In the genomic region with DNA sequence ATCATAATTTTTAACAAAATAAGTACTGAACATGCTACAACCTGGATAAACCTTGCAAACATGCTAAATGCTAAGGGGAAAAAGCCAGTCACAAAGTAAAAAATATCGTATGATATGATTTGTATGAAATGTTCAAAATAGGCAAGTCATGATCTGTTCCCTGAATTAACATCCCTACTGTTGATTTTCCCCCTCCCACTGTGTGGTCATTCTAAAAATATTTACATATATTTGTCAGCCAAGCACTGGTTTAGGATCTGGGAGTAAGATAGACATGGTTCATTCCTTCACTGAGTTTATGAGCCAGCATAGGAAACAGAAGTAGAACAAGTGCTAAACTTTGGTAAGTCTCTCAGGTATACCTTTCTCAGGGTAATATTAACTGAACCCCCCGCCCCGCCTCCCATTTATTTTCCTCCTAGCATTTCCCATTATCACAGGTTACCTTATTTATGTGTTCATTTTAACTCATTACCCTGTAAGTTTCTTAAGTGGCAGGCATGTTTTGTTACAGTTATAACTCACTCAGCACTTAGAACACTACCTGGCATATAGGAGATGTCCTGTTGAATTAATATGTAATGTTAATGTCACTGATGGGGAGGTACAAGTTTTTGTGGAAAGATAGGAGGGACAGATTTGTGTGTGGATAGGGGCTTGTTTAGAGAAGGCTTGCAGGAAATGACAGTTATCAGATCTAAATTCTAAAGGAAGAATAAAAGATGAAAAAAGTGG, we compare ENCODE assay signal across 15 cellular contexts. TPM values are rescaled to one million over a fixed set of nuclear protein-coding genes. Genes with fewer than 3 reads are reported as not detected.
A peak's percentile ranks its signal among the peaks of the same experiment; 100 is the strongest.
DNase-seq lines count a peak whose midpoint lies in the region; ATAC-seq and TF ChIP-seq lines count a peak whose summit lies in the region.
"Had no signal": no experiment of that assay in that cellular context is flagged by ENCODE, and none has a peak within 500 bp of the region (broad histone marks: within the 10 kb centered on the region; RNA-seq: fewer than 3 reads in every experiment).

No MANE protein-coding gene starts in this region.

- peaks cover 36% of the 10 kb centered on the region for H3K36me3 Mint-ChIP-seq in activated CD8-positive, alpha-beta T cell treated with anti-CD3 and anti-CD28 coated beads, Interleukin-2, amount 10 ng/mL, durations not matched to agents 7 days and 5 days (ENCODE audit: low read depth)
- peaks cover 26% of the 10 kb centered on the region for H3K36me3 Mint-ChIP-seq in activated CD8-positive, alpha-beta T cell treated with anti-CD3 and anti-CD28 coated beads for 36 hours (ENCODE audit: low read depth)
- H3K36me3 Mint-ChIP-seq in chondrocyte (ENCODE audit: low read depth): peaks cover 19% of the 10 kb centered on the region
- H3K36me3 Mint-ChIP-seq in neural progenitor cell: peaks cover 17% of the 10 kb centered on the region

- H3K27ac Mint-ChIP-seq in activated CD8-positive, alpha-beta T cell treated with anti-CD3 and anti-CD28 coated beads, Interleukin-2, amount 10 ng/mL, durations not matched to agents 7 days and 5 days: peak overlapping the region; percentile 0
- H3K27ac Mint-ChIP-seq in activated CD8-positive, alpha-beta T cell treated with anti-CD3 and anti-CD28 coated beads for 36 hours: no peak overlapping the region
- H3K27ac Mint-ChIP-seq in chondrocyte (ENCODE audit: unreplicated experiment) (peak overlapping the region; percentile 34), neural progenitor cell (no peak overlapping the region)
- H3K27ac Mint-ChIP-seq: activated T-helper 1 cell treated with anti-CD3 and anti-CD28 coated beads, Interleukin-12 subunit alpha, Interleukin-12 subunit beta, Interleukin-2, Interleukin-4 antibody, amounts not matched to agents 30 ng/mL and 10 ng/mL and 1 ng/mL, durations not matched to agents 14 hours and 24 hours and 36 hours had no signal

- no peaks in the 10 kb centered on the region for H3K9me2 ChIP-seq in OCI-LY7 (ENCODE audit: insufficient read depth, low read length)

- no peaks in the 10 kb centered on the region for H3K27me3 Mint-ChIP-seq in activated CD8-positive, alpha-beta T cell treated with anti-CD3 and anti-CD28 coated beads, Interleukin-2, amount 10 ng/mL, durations not matched to agents 7 days and 5 days (ENCODE audit: low read depth)
- no peaks in the 10 kb centered on the region for H3K27me3 Mint-ChIP-seq in activated CD8-positive, alpha-beta T cell treated with anti-CD3 and anti-CD28 coated beads for 36 hours
- H3K27me3 Mint-ChIP-seq in chondrocyte (ENCODE audit: low read depth) (no peaks in the 10 kb centered on the region), neural progenitor cell (ENCODE audit: insufficient read depth, low read depth) (no peaks in the 10 kb centered on the region)

- no peak for TF ChIP-seq CTCF in activated CD8-positive, alpha-beta T cell treated with anti-CD3 and anti-CD28 coated beads for 36 hours (IDR thresholded peaks at IDR 0.05)
- TF ChIP-seq CTCF in OCI-LY7 (conservative IDR thresholded peaks at IDR 0.05; ENCODE audit: low read length) (no peak), chondrocyte (IDR thresholded peaks at IDR 0.05) (no peak), neural progenitor cell (IDR thresholded peaks at IDR 0.05) (no peak)

- DNase-seq in activated CD8-positive, alpha-beta T cell treated with anti-CD3 and anti-CD28 coated beads, Interleukin-2, amount 10 ng/mL, durations not matched to agents 7 days and 5 days: no peak
- DNase-seq in activated CD8-positive, alpha-beta T cell treated with anti-CD3 and anti-CD28 coated beads for 36 hours: no peak
- DNase-seq in OCI-LY7 (ENCODE audit: low spot score) (no peak), chondrocyte (ENCODE audit: low spot score) (no peak), neural progenitor cell (ENCODE audit: low spot score) (no peak), NCI-H774 (lab: John Stamatoyannopoulos, UW) (no peak), MV-4-11 (lab: John Stamatoyannopoulos, UW) (no peak), OCI-M2 (lab: John Stamatoyannopoulos, UW; ENCODE audit: unreplicated experiment) (no peak)
- DNase-seq: activated CD4-positive, CD25-positive, alpha-beta regulatory T cell treated with anti-CD3 and anti-CD28 coated beads, Interleukin-2, amount 50 U/mL, for 72 hours; anterior cingulate cortex; Caco-2; effector CD4-positive, alpha-beta T cell; NCI-H2107; spleen had no signal

- H3K79me2 ChIP-seq in OCI-LY7 (ENCODE audit: insufficient read depth, low read depth, low read length) (no peaks in the 10 kb centered on the region), neural progenitor cell (ENCODE audit: low read depth) (no peaks in the 10 kb centered on the region)

- H3K27me3 ChIP-seq in neural progenitor cell: no peaks in the 10 kb centered on the region
- H3K27me3 ChIP-seq: spleen had no signal

- H3K36me3 ChIP-seq in OCI-LY7 (ENCODE audit: insufficient read depth, low read length): peaks cover 71% of the 10 kb centered on the region
- H3K36me3 ChIP-seq in neural progenitor cell: peaks cover 12% of the 10 kb centered on the region

- H3F3A ChIP-seq in neural progenitor cell (ENCODE audit: low read depth): peaks cover 34% of the 10 kb centered on the region

- no peak for ATAC-seq in activated CD8-positive, alpha-beta T cell treated with anti-CD3 and anti-CD28 coated beads, Interleukin-2, amount 10 ng/mL, durations not matched to agents 7 days and 5 days
- ATAC-seq in activated CD8-positive, alpha-beta T cell treated with anti-CD3 and anti-CD28 coated beads for 36 hours: no peak

- no peak overlapping the region for H3K4me3 Mint-ChIP-seq in activated CD8-positive, alpha-beta T cell treated with anti-CD3 and anti-CD28 coated beads, Interleukin-2, amount 10 ng/mL, durations not matched to agents 7 days and 5 days
- no peak overlapping the region for H3K4me3 Mint-ChIP-seq in activated CD8-positive, alpha-beta T cell treated with anti-CD3 and anti-CD28 coated beads for 36 hours
- H3K4me3 Mint-ChIP-seq in chondrocyte (ENCODE audit: unreplicated experiment): no peak overlapping the region
- H3K4me3 Mint-ChIP-seq in neural progenitor cell: no peak overlapping the region
- H3K4me3 Mint-ChIP-seq: activated T-helper 1 cell treated with anti-CD3 and anti-CD28 coated beads, Interleukin-12 subunit alpha, Interleukin-12 subunit beta, Interleukin-2, Interleukin-4 antibody, amounts not matched to agents 30 ng/mL and 10 ng/mL and 1 ng/mL, durations not matched to agents 14 hours and 24 hours and 36 hours had no signal

- H3K27ac ChIP-seq in OCI-LY7 (ENCODE audit: low read depth, low read length, poor library complexity, severe bottlenecking) (no peak overlapping the region), neural progenitor cell (peak overlapping the region; percentile 59)
- H3K27ac ChIP-seq: spleen had no signal

- H3K4me3 ChIP-seq in OCI-LY7 (ENCODE audit: low read depth, low read length, poor library complexity, severe bottlenecking) (no peak overlapping the region), neural progenitor cell (no peak overlapping the region)
- H3K4me3 ChIP-seq: spleen had no signal

- no peak overlapping the region for H3K9ac ChIP-seq in neural progenitor cell

- H4K20me1 ChIP-seq in OCI-LY7 (ENCODE audit: insufficient read depth, low read length): no peaks in the 10 kb centered on the region
- H4K20me1 ChIP-seq in neural progenitor cell (ENCODE audit: low read depth): no peaks in the 10 kb centered on the region

- intact Hi-C loops in activated CD8-positive, alpha-beta T cell treated with anti-CD3 and anti-CD28 coated beads for 36 hours (cut with micrococcal nuclease): no loop called here
- intact Hi-C loops in OCI-LY7 (cut with micrococcal nuclease; ENCODE audit: unreplicated experiment): no loop called here

- TSS peak; percentile 43 for BruUV-seq in OCI-LY7 (replicated peaks; lab: Mats Ljungman, UMichigan)

- H2AFZ ChIP-seq in OCI-LY7 (ENCODE audit: low read length) (no peak overlapping the region), neural progenitor cell (replicated peaks) (no peak overlapping the region)

- H3K9me3 Mint-ChIP-seq in activated CD8-positive, alpha-beta T cell treated with anti-CD3 and anti-CD28 coated beads, Interleukin-2, amount 10 ng/mL, durations not matched to agents 7 days and 5 days (ENCODE audit: insufficient read depth): no peaks in the 10 kb centered on the region
- H3K9me3 Mint-ChIP-seq in activated CD8-positive, alpha-beta T cell treated with anti-CD3 and anti-CD28 coated beads for 36 hours: no peaks in the 10 kb centered on the region
- H3K9me3 Mint-ChIP-seq in chondrocyte (ENCODE audit: low read depth): no peaks in the 10 kb centered on the region
- H3K9me3 Mint-ChIP-seq in neural progenitor cell: no peaks in the 10 kb centered on the region
- H3K9me3 Mint-ChIP-seq: activated T-helper 1 cell treated with anti-CD3 and anti-CD28 coated beads, Interleukin-12 subunit alpha, Interleukin-12 subunit beta, Interleukin-2, Interleukin-4 antibody, amounts not matched to agents 30 ng/mL and 10 ng/mL and 1 ng/mL, durations not matched to agents 14 hours and 24 hours and 36 hours had no signal

- POLR2A ChIA-PET in activated CD8-positive, alpha-beta T cell treated with anti-CD3 and anti-CD28 coated beads, Interleukin-2, amount 10 ng/mL, durations not matched to agents 7 days and 5 days (lab: Charles Lee): interaction anchor here (1.9 kb wide), 1 partner anchor 7 kb away, joined by 6 read pairs; no protein-coding TSS in a partner anchor
- POLR2A ChIA-PET in activated CD8-positive, alpha-beta T cell treated with anti-CD3 and anti-CD28 coated beads for 36 hours (lab: Charles Lee): interaction anchor here (1.0 kb wide), 1 partner anchor 83 kb away, joined by 3 read pairs; no protein-coding TSS in a partner anchor
- POLR2A ChIA-PET in OCI-LY7 (lab: Charles Lee): interaction anchor here (0.7 kb wide), 1 partner anchor 13 kb away, joined by 3 read pairs; no protein-coding TSS in a partner anchor

- H3K4me2 ChIP-seq in OCI-LY7 (ENCODE audit: low read length) (no peak overlapping the region), neural progenitor cell (no peak overlapping the region)

- H3K4me1 ChIP-seq in OCI-LY7 (ENCODE audit: insufficient read depth, low read length, poor library complexity, severe bottlenecking) (no peaks in the 10 kb centered on the region), neural progenitor cell (peaks cover 5% of the 10 kb centered on the region)
- H3K4me1 ChIP-seq: spleen had no signal

- CTCF ChIA-PET in activated CD8-positive, alpha-beta T cell treated with anti-CD3 and anti-CD28 coated beads, Interleukin-2, amount 10 ng/mL, durations not matched to agents 7 days and 5 days (lab: Charles Lee): interaction anchor here (1.6 kb wide), 1 partner anchor 26 kb away, joined by 5 read pairs; the partner anchor contains the start of gene NSUN4
- CTCF ChIA-PET in activated CD8-positive, alpha-beta T cell treated with anti-CD3 and anti-CD28 coated beads for 36 hours (lab: Charles Lee): interaction anchor here (1.8 kb wide), 1 partner anchor 8 kb away, joined by 6 read pairs; no protein-coding TSS in a partner anchor
- CTCF ChIA-PET in OCI-LY7 (lab: Charles Lee; ENCODE audit: unreplicated experiment): no interaction called here

- H3K9me3 ChIP-seq in OCI-LY7 (ENCODE audit: low read length) (no peaks in the 10 kb centered on the region), neural progenitor cell (ENCODE audit: low read depth) (no peaks in the 10 kb centered on the region)
- H3K9me3 ChIP-seq: Caco-2, spleen had no signal

- H3K4me1 Mint-ChIP-seq in activated CD8-positive, alpha-beta T cell treated with anti-CD3 and anti-CD28 coated beads, Interleukin-2, amount 10 ng/mL, durations not matched to agents 7 days and 5 days (ENCODE audit: low read depth): no peaks in the 10 kb centered on the region
- H3K4me1 Mint-ChIP-seq in activated CD8-positive, alpha-beta T cell treated with anti-CD3 and anti-CD28 coated beads for 36 hours (ENCODE audit: low read depth): peaks cover 2% of the 10 kb centered on the region
- H3K4me1 Mint-ChIP-seq in chondrocyte (ENCODE audit: low read depth) (peaks cover 12% of the 10 kb centered on the region), neural progenitor cell (peaks cover 10% of the 10 kb centered on the region)

RNA-seq across cellular contexts. Expression of gene UQCRH, which starts 12.3 kb away (rescaled TPM):
- 100 to 1,000 TPM; 333 to 343 TPM for total RNA-seq in activated CD8-positive, alpha-beta T cell treated with anti-CD3 and anti-CD28 coated beads, Interleukin-2, amount 10 ng/mL, durations not matched to agents 7 days and 5 days
- total RNA-seq in activated CD8-positive, alpha-beta T cell treated with anti-CD3 and anti-CD28 coated beads for 36 hours: 100 to 1,000 TPM; 391 to 396 TPM
- total RNA-seq in OCI-LY7 (2014; rRNA removed; shearing (Covaris generic)): 693 and 1,106 TPM in 2 replicates
- total RNA-seq in OCI-LY7 (2022): 450 and 489 TPM in 2 replicates
- 167 to 194 TPM (median 168 TPM) in 3 replicates for total RNA-seq in chondrocyte
- 613 and 872 TPM in 2 replicates for total RNA-seq in neural progenitor cell (ENCODE audit: low replicate concordance)

RNA-seq across cellular contexts. Expression of gene LRRC41, which starts 12.4 kb away (rescaled TPM):
- 10 to 100 TPM; 32.6 to 33.9 TPM for total RNA-seq in activated CD8-positive, alpha-beta T cell treated with anti-CD3 and anti-CD28 coated beads, Interleukin-2, amount 10 ng/mL, durations not matched to agents 7 days and 5 days
- 10 to 100 TPM; 32.1 to 32.2 TPM for total RNA-seq in activated CD8-positive, alpha-beta T cell treated with anti-CD3 and anti-CD28 coated beads for 36 hours
- 24.1 and 36.8 TPM in 2 replicates for total RNA-seq in OCI-LY7 (2014; rRNA removed; shearing (Covaris generic))
- total RNA-seq in OCI-LY7 (2022) (43.7 and 48.8 TPM in 2 replicates), chondrocyte (82.0 to 96.8 TPM (median 82.9 TPM) in 3 replicates), neural progenitor cell (ENCODE audit: low replicate concordance) (43.1 and 86.2 TPM in 2 replicates)

RNA-seq across cellular contexts. Expression of gene NSUN4, which starts 24.8 kb away (rescaled TPM):
- 10 to 100 TPM; 22.3 to 22.5 TPM for total RNA-seq in activated CD8-positive, alpha-beta T cell treated with anti-CD3 and anti-CD28 coated beads, Interleukin-2, amount 10 ng/mL, durations not matched to agents 7 days and 5 days
- 10 to 100 TPM; 28.5 to 29.3 TPM for total RNA-seq in activated CD8-positive, alpha-beta T cell treated with anti-CD3 and anti-CD28 coated beads for 36 hours
- 13.2 and 26.6 TPM in 2 replicates for total RNA-seq in OCI-LY7 (2014; rRNA removed; shearing (Covaris generic))
- total RNA-seq in OCI-LY7 (2022) (29.8 and 33.5 TPM in 2 replicates), chondrocyte (21.2 to 23.5 TPM (median 23.4 TPM) in 3 replicates), neural progenitor cell (ENCODE audit: low replicate concordance) (12.4 and 17.0 TPM in 2 replicates)

Comparison
In these comparisons a context has a peak if more than half of its experiments do, and no peak if none do; other contexts are left out.
1. H3K27ac Mint-ChIP-seq: peak in activated CD8-positive, alpha-beta T cell treated with anti-CD3 and anti-CD28 coated beads, Interleukin-2, amount 10 ng/mL, durations not matched to agents 7 days and 5 days (single experiment) and chondrocyte (single experiment); none in activated CD8-positive, alpha-beta T cell treated with anti-CD3 and anti-CD28 coated beads for 36 hours (single experiment) and neural progenitor cell (single experiment).